ENCODE assay signal across 8 cellular contexts in genomic region chr4:781493-782216, GRCh38. TPM values are rescaled to one million over a fixed set of nuclear protein-coding genes. Genes with fewer than 3 reads are reported as not detected.
A peak's percentile ranks its signal among the peaks of the same experiment; 100 is the strongest.
DNase-seq lines count a peak whose midpoint lies in the region; ATAC-seq, FAIRE-seq and TF ChIP-seq lines count a peak whose summit lies in the region.

No MANE protein-coding gene starts in this region.

- H3K4me1 ChIP-seq in cardiac muscle cell (ENCODE audit: low read depth), result peaks cover 18% of the 10 kb centered on the region
- H3K4me1 ChIP-seq in pancreas, result peaks cover 11 to 12% (median 11%) of the 10 kb centered on the region in 3 donors
- H3K4me1 ChIP-seq in tibial artery, result peaks cover 4 to 49% (median 33%) of the 10 kb centered on the region in 4 donors

- TF ChIP-seq CTCF in cardiac muscle cell (IDR thresholded peaks at IDR 0.05; ENCODE audit: low read depth, low read length), result no peak
- no peak for TF ChIP-seq CTCF in pancreas (IDR thresholded peaks at IDR 0.05)
- TF ChIP-seq CTCF in tibial artery (IDR thresholded peaks at IDR 0.05), result no peak

- H3K4me3 ChIP-seq in cardiac muscle cell, result peak overlapping the region; percentile 94
- peak overlapping the region; percentile 81 to 100 (median 100) for H3K4me3 ChIP-seq in pancreas
- peak overlapping the region; percentile 85 to 95 for H3K4me3 ChIP-seq in tibial artery

- WGBS in adipose tissue, 3 donors, result 0 to 1% (median 0%) methylated on average over 38 to 57 of the region's 57 CpGs
- WGBS in pancreas, 2 donors, result 1% methylated on average over 50 to 57 of the region's 57 CpGs

- FAIRE-seq in GM12892 (lab: Jason Lieb, UNC) (peak; percentile 99), pancreas (lab: Jason Lieb, UNC) (peak; percentile 95)

- H3K9me3 ChIP-seq in cardiac muscle cell (ENCODE audit: low read depth), result no peaks in the 10 kb centered on the region
- H3K9me3 ChIP-seq in pancreas, result no peaks in the 10 kb centered on the region
- H3K9me3 ChIP-seq in tibial artery, result peaks cover 0 to 6% (median 0%) of the 10 kb centered on the region in 3 donors

- peak overlapping the region; percentile 82 for H3K27ac ChIP-seq in adipose tissue (ENCODE audit: low read depth, low read length)
- peak overlapping the region; percentile 99 for H3K27ac ChIP-seq in cardiac muscle cell
- peak overlapping the region; percentile 89 to 91 (median 90) for H3K27ac ChIP-seq in pancreas
- peak overlapping the region; percentile 85 to 88 for H3K27ac ChIP-seq in tibial artery

- H3K36me3 ChIP-seq in cardiac muscle cell (peaks cover 12% of the 10 kb centered on the region), pancreas (peaks cover 0 to 14% (median 10%) of the 10 kb centered on the region in 3 donors), tibial artery (peaks cover 21 to 37% (median 34%) of the 10 kb centered on the region in 3 donors)

- peak; percentile 93 for TF ChIP-seq POLR2A in GM12892 (IDR thresholded peaks at IDR 0.05; ENCODE audit: low read depth, low read length)

- H3K27me3 ChIP-seq in cardiac muscle cell (peaks cover 28% of the 10 kb centered on the region), pancreas (peaks cover 0 to 4% (median 1%) of the 10 kb centered on the region in 4 donors), tibial artery (peaks cover 5 to 25% of the 10 kb centered on the region in 2 donors)

- ATAC-seq in HG02840 (IDR thresholded peaks at IDR 0.05; ENCODE audit: low FRiP score, unreplicated experiment) (peak; percentile 96), pancreas (peak; percentile 91 to 98 (median 94))

- intact Hi-C loops in pancreas (cut with DNase I), result no loop called here
- intact Hi-C loops in tibial artery (cut with DNase I; ENCODE audit: low total_unique reads), result loop anchor here (10.0 kb wide), 4 partner anchors 77 to 233 kb away; partner anchors contain the start of genes ATP5ME, FGFRL1, GAK and MYL5

- DNase-seq in GM12892 (ENCODE audit: insufficient read length), result peak; percentile 97
- DNase-seq in NCI-H1436 (lab: John Stamatoyannopoulos, UW), result peak; percentile 98
- peak; percentile 94 for DNase-seq in SW480 (ENCODE audit: low spot score)
- DNase-seq in cardiac muscle cell (ENCODE audit: low read depth in 1 of 2, low spot score in 1 of 2), result peak; percentile 99 to 100
- DNase-seq in pancreas, result peak; percentile 98 to 100 (median 99)
- peak; percentile 99 to 100 for DNase-seq in tibial artery

RNA-seq across cellular contexts. Expression of gene CPLX1, which starts 44.3 kb away (rescaled TPM):
- not detected for polyA plus RNA-seq in GM12892 (2012; ENCODE audit: missing spikeins)
- polyA plus RNA-seq in adipose tissue, result 10 to 100 TPM in 1 of 3 donors, 1 to 10 TPM in 2; 1.2 to 12.7 (median 2.4) TPM
- total RNA-seq in cardiac muscle cell, result 0.92 and 1.8 TPM in 2 replicates
- polyA plus RNA-seq in cardiac muscle cell, result 0.79 TPM in 1 of 2 replicates, not detected in the other
- 1 to 10 TPM in 3 of 6 donors, under 1 TPM in 3; 0.51 to 1.8 (median 0.89) TPM for total RNA-seq in pancreas
- 1 to 10 TPM; 6.3 to 7.7 TPM for polyA plus RNA-seq in pancreas

Comparison
In these comparisons a context has a peak if more than half of its experiments do, and no peak if none do; other contexts are left out.
1. Peak in every context shown above with its lines: DNase-seq, ATAC-seq, H3K4me3 ChIP-seq and H3K27ac ChIP-seq.